Comparison of ENCODE assay signal across 1 cellular context in genomic region chr14:52729925-52730707, GRCh38.
TF ChIP-seq lines count a peak whose summit lies in the region.

A gene with protein sequence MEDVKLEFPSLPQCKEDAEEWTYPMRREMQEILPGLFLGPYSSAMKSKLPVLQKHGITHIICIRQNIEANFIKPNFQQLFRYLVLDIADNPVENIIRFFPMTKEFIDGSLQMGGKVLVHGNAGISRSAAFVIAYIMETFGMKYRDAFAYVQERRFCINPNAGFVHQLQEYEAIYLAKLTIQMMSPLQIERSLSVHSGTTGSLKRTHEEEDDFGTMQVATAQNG (plus strand): TSS chr14:52730166. CDS start chr14:52730475, 309 bp downstream.

TF ChIP-seq in HepG2, 621 proteins besides CTCF, POLR2A, EP300 and RAD21 (continued from another document and continues in another):
- TF ChIP-seq, protein P1, sequence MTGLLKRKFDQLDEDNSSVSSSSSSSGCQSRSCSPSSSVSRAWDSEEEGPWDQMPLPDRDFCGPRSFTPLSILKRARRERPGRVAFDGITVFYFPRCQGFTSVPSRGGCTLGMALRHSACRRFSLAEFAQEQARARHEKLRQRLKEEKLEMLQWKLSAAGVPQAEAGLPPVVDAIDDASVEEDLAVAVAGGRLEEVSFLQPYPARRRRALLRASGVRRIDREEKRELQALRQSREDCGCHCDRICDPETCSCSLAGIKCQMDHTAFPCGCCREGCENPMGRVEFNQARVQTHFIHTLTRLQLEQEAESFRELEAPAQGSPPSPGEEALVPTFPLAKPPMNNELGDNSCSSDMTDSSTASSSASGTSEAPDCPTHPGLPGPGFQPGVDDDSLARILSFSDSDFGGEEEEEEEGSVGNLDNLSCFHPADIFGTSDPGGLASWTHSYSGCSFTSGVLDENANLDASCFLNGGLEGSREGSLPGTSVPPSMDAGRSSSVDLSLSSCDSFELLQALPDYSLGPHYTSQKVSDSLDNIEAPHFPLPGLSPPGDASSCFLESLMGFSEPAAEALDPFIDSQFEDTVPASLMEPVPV (CRISPR knock-in tag; IDR thresholded peaks at IDR 0.05): peak; percentile 38; the same call in 1 of the 2 replicates
- TF ChIP-seq FOXJ3 (CRISPR knock-in tag; IDR thresholded peaks at IDR 0.05; ENCODE audit: borderline replicate concordance) (no peak), UBTF (CRISPR knock-in tag; IDR thresholded peaks at IDR 0.05) (peak; percentile 95), ZBTB43 (CRISPR knock-in tag; conservative IDR thresholded peaks at IDR 0.05) (no peak), EED (CRISPR knock-in tag; IDR thresholded peaks at IDR 0.05) (0 out of 2 replicates have a peak, but pooled peaks have one; percentile 49), MAFG (CRISPR knock-in tag; IDR thresholded peaks at IDR 0.05) (no peak), MEIS2 (CRISPR knock-in tag; IDR thresholded peaks at IDR 0.05) (0 out of 2 replicates have a peak, but pooled peaks have one; percentile 36), ZSCAN12 (CRISPR knock-in tag; IDR thresholded peaks at IDR 0.05) (no peak), SIX4 (CRISPR knock-in tag; IDR thresholded peaks at IDR 0.05) (no peak), KMT2B (CRISPR knock-in tag; IDR thresholded peaks at IDR 0.05) (peak; percentile 56; the same call in 1 of the 2 replicates), ZZZ3 (CRISPR knock-in tag; IDR thresholded peaks at IDR 0.05; ENCODE audit: borderline replicate concordance) (0 out of 2 replicates have a peak, but pooled peaks have one; percentile 59), HMGXB3 (CRISPR knock-in tag; IDR thresholded peaks at IDR 0.05; ENCODE audit: borderline replicate concordance) (no peak), GTF3A (CRISPR knock-in tag; conservative IDR thresholded peaks at IDR 0.05) (no peak), ZNF598 (CRISPR knock-in tag; IDR thresholded peaks at IDR 0.05; ENCODE audit: borderline replicate concordance) (no peak), MXD1 (CRISPR knock-in tag; IDR thresholded peaks at IDR 0.05) (peak; percentile 65; the same call in 1 of the 2 replicates), CCDC6 (CRISPR knock-in tag; IDR thresholded peaks at IDR 0.05) (0 out of 2 replicates have a peak, but pooled peaks have one; percentile 20), NR2C2 (CRISPR knock-in tag; IDR thresholded peaks at IDR 0.05; ENCODE audit: borderline replicate concordance) (peak; percentile 37; the same call in 1 of the 2 replicates), NKX3-1 (CRISPR knock-in tag; IDR thresholded peaks at IDR 0.05) (no peak), YY1 (IDR thresholded peaks at IDR 0.05; ENCODE audit: insufficient read depth, insufficient replicate concordance, low read depth, low read length) (peak; percentile 86), RXRB (CRISPR knock-in tag; IDR thresholded peaks at IDR 0.05; ENCODE audit: borderline replicate concordance) (no peak; the same call in 1 of the 2 replicates), JDP2 (CRISPR knock-in tag; IDR thresholded peaks at IDR 0.05; ENCODE audit: borderline replicate concordance) (no peak), KLF11 (CRISPR knock-in tag; IDR thresholded peaks at IDR 0.05) (no peak), KDM4B (CRISPR knock-in tag; IDR thresholded peaks at IDR 0.05) (peak; percentile 66; the same call in 1 of the 2 replicates), YEATS2 (CRISPR knock-in tag; IDR thresholded peaks at IDR 0.05; ENCODE audit: borderline replicate concordance) (peak; percentile 56; the same call in 1 of the 2 replicates), ZSCAN31 (CRISPR knock-in tag; IDR thresholded peaks at IDR 0.05; ENCODE audit: low read depth) (peak; percentile 65; the same call in 1 of the 2 replicates), LCORL (IDR thresholded peaks at IDR 0.05) (no peak), LCORL (CRISPR knock-in tag; IDR thresholded peaks at IDR 0.05) (0 out of 2 replicates have a peak, but pooled peaks have one; percentile 29), KAT2B (IDR thresholded peaks at IDR 0.05; ENCODE audit: borderline replicate concordance, low read depth, low read length) (no peak)
- TF ChIP-seq, protein P2, sequence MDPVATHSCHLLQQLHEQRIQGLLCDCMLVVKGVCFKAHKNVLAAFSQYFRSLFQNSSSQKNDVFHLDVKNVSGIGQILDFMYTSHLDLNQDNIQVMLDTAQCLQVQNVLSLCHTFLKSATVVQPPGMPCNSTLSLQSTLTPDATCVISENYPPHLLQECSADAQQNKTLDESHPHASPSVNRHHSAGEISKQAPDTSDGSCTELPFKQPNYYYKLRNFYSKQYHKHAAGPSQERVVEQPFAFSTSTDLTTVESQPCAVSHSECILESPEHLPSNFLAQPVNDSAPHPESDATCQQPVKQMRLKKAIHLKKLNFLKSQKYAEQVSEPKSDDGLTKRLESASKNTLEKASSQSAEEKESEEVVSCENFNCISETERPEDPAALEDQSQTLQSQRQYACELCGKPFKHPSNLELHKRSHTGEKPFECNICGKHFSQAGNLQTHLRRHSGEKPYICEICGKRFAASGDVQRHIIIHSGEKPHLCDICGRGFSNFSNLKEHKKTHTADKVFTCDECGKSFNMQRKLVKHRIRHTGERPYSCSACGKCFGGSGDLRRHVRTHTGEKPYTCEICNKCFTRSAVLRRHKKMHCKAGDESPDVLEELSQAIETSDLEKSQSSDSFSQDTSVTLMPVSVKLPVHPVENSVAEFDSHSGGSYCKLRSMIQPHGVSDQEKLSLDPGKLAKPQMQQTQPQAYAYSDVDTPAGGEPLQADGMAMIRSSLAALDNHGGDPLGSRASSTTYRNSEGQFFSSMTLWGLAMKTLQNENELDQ (CRISPR knock-in tag; IDR thresholded peaks at IDR 0.05; ENCODE audit: borderline replicate concordance): no peak
- TF ChIP-seq, protein P3, sequence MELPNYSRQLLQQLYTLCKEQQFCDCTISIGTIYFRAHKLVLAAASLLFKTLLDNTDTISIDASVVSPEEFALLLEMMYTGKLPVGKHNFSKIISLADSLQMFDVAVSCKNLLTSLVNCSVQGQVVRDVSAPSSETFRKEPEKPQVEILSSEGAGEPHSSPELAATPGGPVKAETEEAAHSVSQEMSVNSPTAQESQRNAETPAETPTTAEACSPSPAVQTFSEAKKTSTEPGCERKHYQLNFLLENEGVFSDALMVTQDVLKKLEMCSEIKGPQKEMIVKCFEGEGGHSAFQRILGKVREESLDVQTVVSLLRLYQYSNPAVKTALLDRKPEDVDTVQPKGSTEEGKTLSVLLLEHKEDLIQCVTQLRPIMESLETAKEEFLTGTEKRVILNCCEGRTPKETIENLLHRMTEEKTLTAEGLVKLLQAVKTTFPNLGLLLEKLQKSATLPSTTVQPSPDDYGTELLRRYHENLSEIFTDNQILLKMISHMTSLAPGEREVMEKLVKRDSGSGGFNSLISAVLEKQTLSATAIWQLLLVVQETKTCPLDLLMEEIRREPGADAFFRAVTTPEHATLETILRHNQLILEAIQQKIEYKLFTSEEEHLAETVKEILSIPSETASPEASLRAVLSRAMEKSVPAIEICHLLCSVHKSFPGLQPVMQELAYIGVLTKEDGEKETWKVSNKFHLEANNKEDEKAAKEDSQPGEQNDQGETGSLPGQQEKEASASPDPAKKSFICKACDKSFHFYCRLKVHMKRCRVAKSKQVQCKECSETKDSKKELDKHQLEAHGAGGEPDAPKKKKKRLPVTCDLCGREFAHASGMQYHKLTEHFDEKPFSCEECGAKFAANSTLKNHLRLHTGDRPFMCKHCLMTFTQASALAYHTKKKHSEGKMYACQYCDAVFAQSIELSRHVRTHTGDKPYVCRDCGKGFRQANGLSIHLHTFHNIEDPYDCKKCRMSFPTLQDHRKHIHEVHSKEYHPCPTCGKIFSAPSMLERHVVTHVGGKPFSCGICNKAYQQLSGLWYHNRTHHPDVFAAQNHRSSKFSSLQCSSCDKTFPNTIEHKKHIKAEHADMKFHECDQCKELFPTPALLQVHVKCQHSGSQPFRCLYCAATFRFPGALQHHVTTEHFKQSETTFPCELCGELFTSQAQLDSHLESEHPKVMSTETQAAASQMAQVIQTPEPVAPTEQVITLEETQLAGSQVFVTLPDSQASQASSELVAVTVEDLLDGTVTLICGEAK (IDR thresholded peaks at IDR 0.05): no peak
- TF ChIP-seq, protein P3 (CRISPR knock-in tag; IDR thresholded peaks at IDR 0.05): peak; percentile 58
- TF ChIP-seq, protein P4, sequence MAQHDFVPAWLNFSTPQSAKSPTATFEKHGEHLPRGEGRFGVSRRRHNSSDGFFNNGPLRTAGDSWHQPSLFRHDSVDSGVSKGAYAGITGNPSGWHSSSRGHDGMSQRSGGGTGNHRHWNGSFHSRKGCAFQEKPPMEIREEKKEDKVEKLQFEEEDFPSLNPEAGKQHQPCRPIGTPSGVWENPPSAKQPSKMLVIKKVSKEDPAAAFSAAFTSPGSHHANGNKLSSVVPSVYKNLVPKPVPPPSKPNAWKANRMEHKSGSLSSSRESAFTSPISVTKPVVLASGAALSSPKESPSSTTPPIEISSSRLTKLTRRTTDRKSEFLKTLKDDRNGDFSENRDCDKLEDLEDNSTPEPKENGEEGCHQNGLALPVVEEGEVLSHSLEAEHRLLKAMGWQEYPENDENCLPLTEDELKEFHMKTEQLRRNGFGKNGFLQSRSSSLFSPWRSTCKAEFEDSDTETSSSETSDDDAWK (CRISPR knock-in tag; IDR thresholded peaks at IDR 0.05): no peak
